Comparison of ENCODE assay signal across 1 cellular context in the genomic region with DNA sequence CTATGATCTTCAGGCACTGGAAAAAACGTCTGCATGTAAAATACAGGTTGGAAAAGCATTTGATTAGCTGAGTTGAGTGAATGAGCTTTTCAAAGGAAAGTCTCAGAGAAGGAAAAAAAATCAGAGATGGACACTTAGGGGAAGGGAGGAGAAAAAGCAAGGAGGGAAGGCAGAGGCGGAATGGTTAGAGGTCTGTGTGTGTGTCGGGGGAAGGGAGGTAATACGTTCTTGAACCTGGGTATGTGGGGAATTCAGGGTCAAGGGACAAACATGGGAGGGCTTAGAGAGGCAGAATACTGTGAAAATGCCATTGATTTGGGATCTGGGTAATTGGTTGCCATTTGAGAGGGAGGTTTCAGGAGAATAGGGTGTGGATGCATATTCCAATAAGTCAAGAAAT.
TF ChIP-seq lines count a peak whose summit lies in the region.

No MANE protein-coding gene starts in this region.

TF ChIP-seq in HEK293, 187 proteins besides CTCF, POLR2A, EP300 and RAD21 (continued from another document):
- TF ChIP-seq, protein P1, sequence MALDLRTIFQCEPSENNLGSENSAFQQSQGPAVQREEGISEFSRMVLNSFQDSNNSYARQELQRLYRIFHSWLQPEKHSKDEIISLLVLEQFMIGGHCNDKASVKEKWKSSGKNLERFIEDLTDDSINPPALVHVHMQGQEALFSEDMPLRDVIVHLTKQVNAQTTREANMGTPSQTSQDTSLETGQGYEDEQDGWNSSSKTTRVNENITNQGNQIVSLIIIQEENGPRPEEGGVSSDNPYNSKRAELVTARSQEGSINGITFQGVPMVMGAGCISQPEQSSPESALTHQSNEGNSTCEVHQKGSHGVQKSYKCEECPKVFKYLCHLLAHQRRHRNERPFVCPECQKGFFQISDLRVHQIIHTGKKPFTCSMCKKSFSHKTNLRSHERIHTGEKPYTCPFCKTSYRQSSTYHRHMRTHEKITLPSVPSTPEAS (tag by site-specific recombination; IDR thresholded peaks at IDR 0.05) = no peak
- TF ChIP-seq, protein P2, sequence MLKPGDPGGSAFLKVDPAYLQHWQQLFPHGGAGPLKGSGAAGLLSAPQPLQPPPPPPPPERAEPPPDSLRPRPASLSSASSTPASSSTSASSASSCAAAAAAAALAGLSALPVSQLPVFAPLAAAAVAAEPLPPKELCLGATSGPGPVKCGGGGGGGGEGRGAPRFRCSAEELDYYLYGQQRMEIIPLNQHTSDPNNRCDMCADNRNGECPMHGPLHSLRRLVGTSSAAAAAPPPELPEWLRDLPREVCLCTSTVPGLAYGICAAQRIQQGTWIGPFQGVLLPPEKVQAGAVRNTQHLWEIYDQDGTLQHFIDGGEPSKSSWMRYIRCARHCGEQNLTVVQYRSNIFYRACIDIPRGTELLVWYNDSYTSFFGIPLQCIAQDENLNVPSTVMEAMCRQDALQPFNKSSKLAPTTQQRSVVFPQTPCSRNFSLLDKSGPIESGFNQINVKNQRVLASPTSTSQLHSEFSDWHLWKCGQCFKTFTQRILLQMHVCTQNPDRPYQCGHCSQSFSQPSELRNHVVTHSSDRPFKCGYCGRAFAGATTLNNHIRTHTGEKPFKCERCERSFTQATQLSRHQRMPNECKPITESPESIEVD (tag by site-specific recombination; IDR thresholded peaks at IDR 0.05) = no peak
- TF ChIP-seq PRDM1 (tag by site-specific recombination; IDR thresholded peaks at IDR 0.05) = 0 out of 2 replicates have a peak, but pooled peaks have one; percentile 3
- TF ChIP-seq ZNF530 (tag by site-specific recombination; IDR thresholded peaks at IDR 0.05; ENCODE audit: low read depth) = no peak
- 0 out of 2 replicates have a peak, but pooled peaks have one; percentile 12 for TF ChIP-seq ZFHX2 (tag by site-specific recombination; conservative IDR thresholded peaks at IDR 0.05)
- peak; percentile 27; the same call in 1 of the 2 replicates for TF ChIP-seq EGR2 (tag by site-specific recombination; IDR thresholded peaks at IDR 0.05; ENCODE audit: low read depth)
- TF ChIP-seq KLF16 (tag by site-specific recombination; IDR thresholded peaks at IDR 0.05) = 0 out of 2 replicates have a peak, but pooled peaks have one; percentile 1
